In genomic region chr12:55849616-55850015, GRCh38 we compare ENCODE assay signal across 1 cellular context.
TF ChIP-seq lines count a peak whose summit lies in the region.

No MANE protein-coding gene starts in this region.

TF ChIP-seq in K562, 482 proteins besides CTCF, POLR2A, EP300 and RAD21:
- TF ChIP-seq FOXM1 (IDR thresholded peaks at IDR 0.05; ENCODE audit: low read depth): no peak
- TF ChIP-seq FOXM1 (CRISPR knock-in tag; IDR thresholded peaks at IDR 0.05; ENCODE audit: low read depth): no peak
- TF ChIP-seq ZNF589 (CRISPR knock-in tag; IDR thresholded peaks at IDR 0.05; ENCODE audit: low read depth): no peak
- TF ChIP-seq HEY1 (CRISPR knock-in tag; IDR thresholded peaks at IDR 0.05; ENCODE audit: borderline replicate concordance): no peak
- TF ChIP-seq RCOR1 (IDR thresholded peaks at IDR 0.05; ENCODE audit: borderline replicate concordance in 1 of 2, low read depth in 2 of 2, low read length in 2 of 2): no peak
- no peak for TF ChIP-seq TAF9B (IDR thresholded peaks at IDR 0.05; ENCODE audit: partially characterized antibody)
- TF ChIP-seq ZNF444 (CRISPR knock-in tag; IDR thresholded peaks at IDR 0.05): no peak
